In the genomic region with DNA sequence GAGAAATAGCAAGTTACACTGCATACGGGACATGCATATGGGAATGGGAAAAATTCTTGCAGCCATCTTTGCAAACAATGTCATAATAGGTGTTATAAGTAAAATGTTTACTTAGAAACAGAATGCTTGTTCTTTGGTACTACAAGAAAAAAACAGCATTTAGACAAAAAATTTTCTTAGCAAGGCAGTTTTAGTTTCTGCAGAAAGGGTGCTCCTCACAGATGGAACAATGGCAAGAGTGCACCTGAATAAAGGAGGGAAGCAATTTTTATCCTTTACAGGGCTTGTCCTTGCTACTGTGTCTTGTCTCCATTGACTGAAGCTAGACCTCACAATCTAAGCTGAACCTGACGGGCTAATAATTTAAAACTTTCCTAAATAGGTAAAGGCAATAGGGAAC, we compare ENCODE assay signal across 22 cellular contexts.
DNase-seq lines count a peak whose midpoint lies in the region; ATAC-seq and TF ChIP-seq lines count a peak whose summit lies in the region.
"Had no signal": no experiment of that assay in that cellular context is flagged by ENCODE, and none has a peak within 500 bp of the region (broad histone marks: within the 10 kb centered on the region; RNA-seq: fewer than 3 reads in every experiment).

No MANE protein-coding gene starts in this region.

- RAD21 ChIA-PET in HCT116 (lab: Charles Lee; ENCODE audit: low non-redundant PET in 1 of 2, low total read pairs in 2 of 2, uncharacterized antibody in 2 of 2, unreplicated experiment in 2 of 2), result no interaction called here

- no peak for TF ChIP-seq EP300 in Ishikawa (IDR thresholded peaks at IDR 0.05; ENCODE audit: borderline replicate concordance)

- no peaks in the 10 kb centered on the region for H3K79me2 ChIP-seq in HCT116 (ENCODE audit: insufficient read depth, low read length)

- CTCF ChIA-PET in HCT116 (lab: Charles Lee), result no interaction called here
- CTCF ChIA-PET in MCF 10A (lab: Yijun Ruan, JAX), result no interaction called here

- H3K9me2 ChIP-seq in HCT116 (ENCODE audit: insufficient read depth), result no peaks in the 10 kb centered on the region

- peaks cover 0 to 8% of the 10 kb centered on the region in 2 experiments; a peak in 2 of 4 replicates for H3K4me1 ChIP-seq in HCT116 (ENCODE audit: control insufficient read depth in 1 of 2, insufficient read depth in 2 of 2, low read length in 2 of 2)
- no peaks in the 10 kb centered on the region for H3K4me1 ChIP-seq in adipocyte (ENCODE audit: control insufficient read depth, insufficient read depth, low read length)
- H3K4me1 ChIP-seq in liver (ENCODE audit: control insufficient read depth in 4 of 4, insufficient read depth in 4 of 4, low read length in 3 of 4), result no peaks in the 10 kb centered on the region
- H3K4me1 ChIP-seq: A549, BE2C, HAP-1 had no signal

- no peak overlapping the region for H3K27ac Mint-ChIP-seq in MCF 10A (ENCODE audit: low read depth, unreplicated experiment)
- H3K27ac Mint-ChIP-seq: CD14-positive monocyte; CD4-positive, alpha-beta T cell; CD8-positive, alpha-beta memory T cell; GM23338 had no signal

- no peak overlapping the region for H2AFZ ChIP-seq in HCT116 (ENCODE audit: low read depth, low read length, poor library complexity, severe bottlenecking)
- H2AFZ ChIP-seq: GM23338 had no signal

- no peak for TF ChIP-seq POLR2A in HCT116 (IDR thresholded peaks at IDR 0.05; ENCODE audit: borderline replicate concordance, extremely low read depth, insufficient read depth, insufficient read length)

- H3K4me2 ChIP-seq in HCT116 (ENCODE audit: low read length), result no peak overlapping the region
- H3K4me2 ChIP-seq: A549; BLaER1 treated with 17β-estradiol and CSF1 and Interleukin-3, amounts not matched to agents 10 nM and 100 nM; GM23338 had no signal

- no peaks in the 10 kb centered on the region for H4K20me1 ChIP-seq in HCT116 (ENCODE audit: insufficient read depth)
- H4K20me1 ChIP-seq: BLaER1 treated with 17β-estradiol and CSF1 and Interleukin-3, amounts not matched to agents 10 nM and 100 nM had no signal

- POLR2A ChIA-PET in HCT116 (lab: Charles Lee) (no interaction called here), MCF 10A (lab: Yijun Ruan, JAX) (no interaction called here)

- no peak overlapping the region for H3K9ac ChIP-seq in HCT116 (ENCODE audit: low read length)
- H3K9ac ChIP-seq in adipocyte (ENCODE audit: low read length), result no peak overlapping the region
- H3K9ac ChIP-seq in liver (ENCODE audit: low read depth in 1 of 2, low read length in 2 of 2), result no peak overlapping the region
- H3K9ac ChIP-seq: BLaER1 treated with 17β-estradiol and CSF1 and Interleukin-3, amounts not matched to agents 10 nM and 100 nM had no signal

- H3K36me3 Mint-ChIP-seq in MCF 10A (ENCODE audit: insufficient read depth, unreplicated experiment), result no peaks in the 10 kb centered on the region

- H3K36me3 ChIP-seq in HCT116 (ENCODE audit: control insufficient read depth in 1 of 2, insufficient read depth in 2 of 2, low read length in 2 of 2), result no peaks in the 10 kb centered on the region
- peaks cover 18% of the 10 kb centered on the region for H3K36me3 ChIP-seq in adipocyte (ENCODE audit: control insufficient read depth, insufficient read depth, low read length, severe bottlenecking)
- peaks cover 0 to 9% (median 0%) of the 10 kb centered on the region in 4 donors for H3K36me3 ChIP-seq in liver (ENCODE audit: control insufficient read depth in 4 of 4, insufficient read depth in 3 of 4, low read depth in 1 of 4, low read length in 3 of 4)
- H3K36me3 ChIP-seq: BE2C, HAP-1 had no signal

- H3K4me1 Mint-ChIP-seq in MCF 10A (ENCODE audit: insufficient read depth, unreplicated experiment), result no peaks in the 10 kb centered on the region
- H3K4me1 Mint-ChIP-seq: CD14-positive monocyte, GM23338 had no signal

- WGBS in liver, result 96% methylated on average over 2 of the region's 2 CpGs

- TF ChIP-seq RAD21 in HCT116 (IDR thresholded peaks at IDR 0.05; ENCODE audit: low read depth) (no peak), Ishikawa (IDR thresholded peaks at IDR 0.05; ENCODE audit: low read depth) (no peak), liver (IDR thresholded peaks at IDR 0.05) (no peak)

- H3K27me3 ChIP-seq in HCT116 (ENCODE audit: insufficient read depth, low read length) (no peaks in the 10 kb centered on the region), adipocyte (replicated peaks; ENCODE audit: control insufficient read depth, insufficient read depth, low read length) (no peaks in the 10 kb centered on the region), liver (ENCODE audit: control insufficient read depth in 4 of 4, insufficient read depth in 4 of 4, low read length in 3 of 4) (no peaks in the 10 kb centered on the region)
- H3K27me3 ChIP-seq: BE2C; BLaER1 treated with 17β-estradiol and CSF1 and Interleukin-3, amounts not matched to agents 10 nM and 100 nM had no signal

- TF ChIP-seq CTCF in HCT116 (IDR thresholded peaks at IDR 0.05 in 2 of 3, conservative IDR thresholded peaks at IDR 0.05 in 1 of 3; ENCODE audit: borderline replicate concordance in 1 of 3, insufficient read depth in 1 of 3, low read depth in 2 of 3, low read length in 2 of 3), result no peak
- TF ChIP-seq CTCF in liver (IDR thresholded peaks at IDR 0.05; ENCODE audit: low read depth, low read length, missing input control), result no peak
- TF ChIP-seq CTCF in MCF 10A (IDR thresholded peaks at IDR 0.05; ENCODE audit: unreplicated experiment), result no peak

- no peak overlapping the region for H3K4me3 ChIP-seq in HCT116 (replicated peaks in 1 of 2; ENCODE audit: low read depth in 1 of 2, low read length in 2 of 2)
- peak overlapping the region; percentile 18 for H3K4me3 ChIP-seq in adipocyte (ENCODE audit: low read length)
- H3K4me3 ChIP-seq in liver (ENCODE audit: low read depth in 1 of 3, low read length in 3 of 3), result peak overlapping the region in 2 of 3 donors; percentile 14 to 22
- H3K4me3 ChIP-seq: A549; BLaER1 treated with 17β-estradiol and CSF1 and Interleukin-3, amounts not matched to agents 10 nM and 100 nM; GM23338; HAP-1 had no signal

- H3K27ac ChIP-seq in HCT116 (ENCODE audit: low read depth, low read length), result no peak overlapping the region
- H3K27ac ChIP-seq in liver (ENCODE audit: low read depth in 1 of 2, low read length in 2 of 2), result no peak overlapping the region
- H3K27ac ChIP-seq: A549; BLaER1 treated with 17β-estradiol and CSF1 and Interleukin-3, amounts not matched to agents 10 nM and 100 nM had no signal

- peaks cover 42% of the 10 kb centered on the region for H3K9me3 Mint-ChIP-seq in MCF 10A (ENCODE audit: unreplicated experiment)

- no peak overlapping the region for H3K4me3 Mint-ChIP-seq in MCF 10A (ENCODE audit: unreplicated experiment)
- H3K4me3 Mint-ChIP-seq: CD14-positive monocyte; CD4-positive, alpha-beta T cell; CD8-positive, alpha-beta memory T cell; GM23338 had no signal

- H3K27me3 Mint-ChIP-seq in MCF 10A (ENCODE audit: insufficient read depth, unreplicated experiment), result no peaks in the 10 kb centered on the region
- H3K27me3 Mint-ChIP-seq: CD4-positive, alpha-beta T cell had no signal

- no peak for DNase-seq in HCT116 (ENCODE audit: low read depth, low spot score)
- DNase-seq in adipocyte (ENCODE audit: low read depth), result no peak
- DNase-seq in MCF 10A (ENCODE audit: unreplicated experiment), result no peak
- DNase-seq in SIG-M5 (lab: John Stamatoyannopoulos, UW), result no peak
- no peak for DNase-seq in stimulated activated naive CD4-positive, alpha-beta T cell treated with Interleukin-2 at 50 U/mL for 16 hours (lab: John Stamatoyannopoulos, UW)
- DNase-seq: 8988T; ACHN; AML-193; BE2C; CD4-positive, alpha-beta T cell; CD8-positive, alpha-beta memory T cell; DMS 273 treated with DMSO at 0.1 percent for 48 hours; DMS79; EL; GDM1 had no signal

- no peak for ATAC-seq in HCT116
- ATAC-seq: A549, GM23338 had no signal

- H3K9me3 ChIP-seq in HCT116 (ENCODE audit: control insufficient read depth in 1 of 2, insufficient read depth in 1 of 2, low read depth in 1 of 2, low read length in 2 of 2) (peaks cover 24 to 27% of the 10 kb centered on the region in 2 experiments), adipocyte (ENCODE audit: control insufficient read depth, low read length) (peaks cover 63% of the 10 kb centered on the region), liver (ENCODE audit: control insufficient read depth in 4 of 4, low read length in 3 of 4) (peaks cover 20 to 53% (median 27%) of the 10 kb centered on the region in 4 donors)

- intact Hi-C loops in HCT116 (cut with micrococcal nuclease) (no loop called here), MCF 10A (cut with micrococcal nuclease) (no loop called here)

- no TSS peak for BruUV-seq in HCT116 (replicated peaks; lab: Mats Ljungman, UMichigan)
- no TSS peak for BruUV-seq in MCF 10A (replicated peaks; lab: Mats Ljungman, UMichigan)

TF ChIP-seq in HCT116, 20 proteins besides CTCF, POLR2A, EP300 and RAD21:
- no peak for TF ChIP-seq TCF7L2 (IDR thresholded peaks at IDR 0.05; ENCODE audit: borderline replicate concordance, extremely low read depth, insufficient read depth, insufficient read length)
- peak; percentile 76 for TF ChIP-seq CBX3 (IDR thresholded peaks at IDR 0.05; ENCODE audit: low read depth)

TF ChIP-seq in Ishikawa, 13 proteins besides CTCF, POLR2A, EP300 and RAD21:
- TF ChIP-seq, protein P1, sequence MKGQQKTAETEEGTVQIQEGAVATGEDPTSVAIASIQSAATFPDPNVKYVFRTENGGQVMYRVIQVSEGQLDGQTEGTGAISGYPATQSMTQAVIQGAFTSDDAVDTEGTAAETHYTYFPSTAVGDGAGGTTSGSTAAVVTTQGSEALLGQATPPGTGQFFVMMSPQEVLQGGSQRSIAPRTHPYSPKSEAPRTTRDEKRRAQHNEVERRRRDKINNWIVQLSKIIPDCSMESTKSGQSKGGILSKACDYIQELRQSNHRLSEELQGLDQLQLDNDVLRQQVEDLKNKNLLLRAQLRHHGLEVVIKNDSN (IDR thresholded peaks at IDR 0.05), result peak; percentile 31; the same call in 1 of the 2 replicates
- TF ChIP-seq TAF1 (IDR thresholded peaks at IDR 0.05; ENCODE audit: low read depth) (no peak), CEBPB (IDR thresholded peaks at IDR 0.05) (no peak), NFIC (IDR thresholded peaks at IDR 0.05) (no peak)

TF ChIP-seq in liver, 16 proteins besides CTCF, POLR2A, EP300 and RAD21:
- no peak for TF ChIP-seq JUND (IDR thresholded peaks at IDR 0.05)
- no peak for TF ChIP-seq FOXA2 (IDR thresholded peaks at IDR 0.05)
- no peak for TF ChIP-seq EGR1 (IDR thresholded peaks at IDR 0.05; ENCODE audit: low read depth in 2 of 2)
- no peak for TF ChIP-seq HNF4A (conservative IDR thresholded peaks at IDR 0.05)

Comparison
In these comparisons a context has a peak if more than half of its experiments do, and no peak if none do; other contexts are left out.
1. H3K4me3 ChIP-seq: peak in adipocyte (single experiment) and liver (2 of 3); none in HCT116 (0 of 2).